In the genomic region with DNA sequence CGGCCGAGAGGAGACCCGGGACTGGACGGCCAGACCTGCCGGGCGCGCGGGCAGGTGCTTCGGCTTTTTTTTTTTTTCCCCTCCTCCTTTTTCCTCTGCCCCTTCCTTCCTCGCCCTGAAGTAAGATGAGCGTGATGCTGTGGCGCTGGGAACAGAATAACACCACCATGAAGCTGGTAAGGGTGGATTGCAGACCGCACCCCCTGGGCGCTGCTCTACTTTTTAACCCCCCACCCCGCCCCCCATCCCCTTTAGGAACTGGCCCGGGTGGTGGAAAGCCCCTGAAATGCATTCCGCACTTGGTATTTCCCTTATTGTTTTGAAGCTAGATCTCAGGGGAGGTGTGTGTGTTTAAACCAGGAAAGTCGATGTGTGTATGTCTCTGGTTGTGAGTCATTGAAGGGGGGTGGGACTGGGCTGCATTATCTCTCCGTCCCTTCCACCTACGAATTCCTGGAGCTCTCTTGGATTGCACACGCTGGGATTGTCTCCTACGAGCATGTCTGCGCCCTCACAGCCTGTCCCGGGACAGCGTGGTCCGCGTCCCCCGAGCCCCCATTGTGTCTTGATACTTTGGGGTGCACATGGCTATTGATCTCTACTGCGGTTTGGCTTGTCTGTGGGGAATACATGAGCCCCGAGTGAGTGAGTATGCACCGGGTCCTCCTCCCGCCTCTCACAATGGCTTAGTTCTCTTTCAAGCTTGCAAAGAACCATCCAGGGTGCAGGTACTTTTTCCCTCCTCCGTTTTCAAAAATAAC, we compare ENCODE assay signal across 8 cellular contexts.
A peak's percentile ranks its signal among the peaks of the same experiment; 100 is the strongest.
DNase-seq lines count a peak whose midpoint lies in the region; ATAC-seq, FAIRE-seq and TF ChIP-seq lines count a peak whose summit lies in the region.

No MANE protein-coding gene starts in this region.

- H3K9ac ChIP-seq in HepG2 (ENCODE audit: insufficient read depth, low read depth, low read length) = no peak overlapping the region

- no peaks in the 10 kb centered on the region for H3K9me3 Mint-ChIP-seq in MCF 10A (ENCODE audit: unreplicated experiment)

- peak; percentile 78 for DNase-seq in GM10248 (ENCODE audit: extremely low spot score)
- DNase-seq in GM20000 (ENCODE audit: low spot score) = peak; percentile 83
- peak; percentile 63 for DNase-seq in MCF 10A (ENCODE audit: unreplicated experiment)
- DNase-seq in HepG2 (ENCODE audit: low spot score) = peak; percentile 13
- DNase-seq in GOT3 (lab: John Stamatoyannopoulos, UW) = no peak
- no peak for DNase-seq in DMS 273 treated with DMSO at 0.1 percent for 48 hours (lab: John Stamatoyannopoulos, UW)

- TF ChIP-seq RAD21 in HepG2 (CRISPR knock-in tag; IDR thresholded peaks at IDR 0.05) = no peak

- H3K27ac ChIP-seq in HepG2 (ENCODE audit: extremely low read length, insufficient read depth, low read length) (no peak overlapping the region), thymus (ENCODE audit: low read depth) (no peak overlapping the region)

- 6% methylated on average over 21 of the region's 33 CpGs for WGBS in HepG2 (ENCODE audit: low lambda C conversion rate)
- 7% methylated on average over 33 of the region's 33 CpGs for WGBS in thymus

- TF ChIP-seq EP300 in HepG2 (IDR thresholded peaks at IDR 0.05; ENCODE audit: low read depth in 2 of 2, low read length in 2 of 2) (no peak), HepG2 (CRISPR knock-in tag; IDR thresholded peaks at IDR 0.05; ENCODE audit: borderline replicate concordance) (no peak)

- peaks cover 17% of the 10 kb centered on the region for H3K4me1 Mint-ChIP-seq in MCF 10A (ENCODE audit: insufficient read depth, unreplicated experiment)

- H2AFZ ChIP-seq in HepG2 (ENCODE audit: low read length) = no peak overlapping the region

- POLR2A ChIA-PET in GM10248 (lab: Yijun Ruan, JAX) (interaction anchor here (0.6 to 0.7 kb wide), 3 partner anchors 8 to 1229 kb away, joined by 5 to 7 read pairs (median 7); no protein-coding TSS in a partner anchor), MCF 10A (lab: Yijun Ruan, JAX) (interaction anchor here (0.6 kb wide), 1 partner anchor 1316 kb away, joined by 3 read pairs; no protein-coding TSS in a partner anchor), HepG2 (lab: Yijun Ruan, JAX) (no interaction called here)

- H3K36me3 Mint-ChIP-seq in MCF 10A (ENCODE audit: insufficient read depth, unreplicated experiment) = no peaks in the 10 kb centered on the region

- H3K4me1 ChIP-seq in HepG2 (ENCODE audit: insufficient read depth, low read length) = no peaks in the 10 kb centered on the region
- no peaks in the 10 kb centered on the region for H3K4me1 ChIP-seq in thymus (ENCODE audit: control insufficient read depth, insufficient read depth, low read length)

- CTCF ChIA-PET in GM10248 (lab: Yijun Ruan, JAX) = interaction anchor here (0.7 to 1.6 kb wide), 3 partner anchors 9 to 225 kb away, joined by 3 to 5 read pairs (median 3); no protein-coding TSS in a partner anchor
- CTCF ChIA-PET in MCF 10A (lab: Yijun Ruan, JAX) = interaction anchor here (0.7 to 1.1 kb wide), 3 partner anchors 11 to 210 kb away, joined by 3 to 4 read pairs (median 4); no protein-coding TSS in a partner anchor
- CTCF ChIA-PET in HepG2 (lab: Yijun Ruan, JAX; ENCODE audit: low intra/inter-chr PET ratio, low total read pairs) = no interaction called here

- no peaks in the 10 kb centered on the region for H3K36me3 ChIP-seq in HepG2 (replicated peaks in 1 of 2; ENCODE audit: control insufficient read depth in 1 of 2, insufficient read depth in 2 of 2, low read length in 2 of 2)
- H3K36me3 ChIP-seq in thymus (ENCODE audit: control insufficient read depth, insufficient read depth) = no peaks in the 10 kb centered on the region

- H3K27me3 Mint-ChIP-seq in MCF 10A (ENCODE audit: insufficient read depth, unreplicated experiment) = no peaks in the 10 kb centered on the region

- BruUV-seq in MCF 10A (replicated peaks; lab: Mats Ljungman, UMichigan) = no TSS peak
- BruUV-seq in HepG2 (replicated peaks; lab: Mats Ljungman, UMichigan) = no TSS peak

- H3K4me3 ChIP-seq in HepG2 (replicated peaks in 1 of 3; ENCODE audit: insufficient read depth in 1 of 3, low read depth in 2 of 3, low read length in 3 of 3) (peak overlapping the region in 1 of 3 experiments; percentile 43; a peak in 1 of 6 replicates), thymus (ENCODE audit: low read length) (peak overlapping the region; percentile 24)

- peak; percentile 45 for ATAC-seq in HG03469 (IDR thresholded peaks at IDR 0.05; ENCODE audit: unreplicated experiment)
- ATAC-seq in HepG2 = peak; percentile 74

- peak overlapping the region; percentile 18; the same call in 1 of the 2 replicates for H3K4me2 ChIP-seq in HepG2 (ENCODE audit: low read depth, low read length)

- peak overlapping the region; percentile 70 for H3K4me3 Mint-ChIP-seq in MCF 10A (ENCODE audit: unreplicated experiment)

- TF ChIP-seq CTCF in GM10248 (IDR thresholded peaks at IDR 0.05; ENCODE audit: control extremely low read depth, extremely low read depth, low read depth, missing control alignments) (no peak), GM20000 (IDR thresholded peaks at IDR 0.05; ENCODE audit: extremely low read depth, missing control alignments) (no peak), MCF 10A (IDR thresholded peaks at IDR 0.05; ENCODE audit: unreplicated experiment) (no peak), HepG2 (CRISPR knock-in tag; IDR thresholded peaks at IDR 0.05) (no peak)

- in situ Hi-C loops in HepG2 (cut with HindIII; ENCODE audit: extremely low pct_ligation_motif_present, low pct_unique_long_range_greater_than_20kb) = no loop called here

- H3K9me3 ChIP-seq in HepG2 (ENCODE audit: low read length) = no peaks in the 10 kb centered on the region
- no peaks in the 10 kb centered on the region for H3K9me3 ChIP-seq in thymus (ENCODE audit: control insufficient read depth)

- FAIRE-seq in HepG2 (lab: Jason Lieb, UNC) = no peak

- no peaks in the 10 kb centered on the region for H3K79me2 ChIP-seq in HepG2 (ENCODE audit: insufficient read depth, low read length)

- H3K27me3 ChIP-seq in HepG2 (ENCODE audit: control insufficient read depth in 1 of 2, insufficient read depth in 2 of 2, low read length in 2 of 2) (peaks cover 3 to 47% of the 10 kb centered on the region in 2 experiments; a peak in 4 of 5 replicates), thymus (ENCODE audit: control insufficient read depth, insufficient read depth) (peaks cover 25% of the 10 kb centered on the region)

- intact Hi-C loops in MCF 10A (cut with micrococcal nuclease) (no loop called here), HepG2 (cut with micrococcal nuclease; ENCODE audit: unreplicated experiment) (no loop called here)

- TF ChIP-seq POLR2A in HepG2 (IDR thresholded peaks at IDR 0.05; ENCODE audit: insufficient read depth in 1 of 2, low read depth in 2 of 2, low read length in 2 of 2) = no peak

- H4K20me1 ChIP-seq in HepG2 (ENCODE audit: insufficient read depth, low read length) = no peaks in the 10 kb centered on the region

- no peak overlapping the region for H3K27ac Mint-ChIP-seq in MCF 10A (ENCODE audit: low read depth, unreplicated experiment)

TF ChIP-seq in HepG2, 621 proteins besides CTCF, POLR2A, EP300 and RAD21 (continues in another document):
- TF ChIP-seq ZC3H4 (CRISPR knock-in tag; IDR thresholded peaks at IDR 0.05; ENCODE audit: borderline replicate concordance) (no peak), NFATC3 (CRISPR knock-in tag; IDR thresholded peaks at IDR 0.05) (no peak), FOSL2 (CRISPR knock-in tag; IDR thresholded peaks at IDR 0.05) (peak; percentile 46; the same call in 1 of the 2 replicates), NR0B2 (CRISPR knock-in tag; IDR thresholded peaks at IDR 0.05) (no peak), HNRNPUL1 (IDR thresholded peaks at IDR 0.05; ENCODE audit: low read depth, low read length) (no peak), EZH2 (conservative IDR thresholded peaks at IDR 0.05; ENCODE audit: low read depth, low read length) (0 out of 2 replicates have a peak, but pooled peaks have one; percentile 73), ZBTB46 (CRISPR knock-in tag; IDR thresholded peaks at IDR 0.05; ENCODE audit: borderline replicate concordance) (no peak), THAP11 (CRISPR knock-in tag; IDR thresholded peaks at IDR 0.05) (no peak), ISL2 (CRISPR knock-in tag; IDR thresholded peaks at IDR 0.05) (no peak), NONO (IDR thresholded peaks at IDR 0.05) (no peak), NONO (CRISPR knock-in tag; conservative IDR thresholded peaks at IDR 0.05) (no peak), ZNF264 (CRISPR knock-in tag; IDR thresholded peaks at IDR 0.05) (no peak)
- TF ChIP-seq, protein P1, sequence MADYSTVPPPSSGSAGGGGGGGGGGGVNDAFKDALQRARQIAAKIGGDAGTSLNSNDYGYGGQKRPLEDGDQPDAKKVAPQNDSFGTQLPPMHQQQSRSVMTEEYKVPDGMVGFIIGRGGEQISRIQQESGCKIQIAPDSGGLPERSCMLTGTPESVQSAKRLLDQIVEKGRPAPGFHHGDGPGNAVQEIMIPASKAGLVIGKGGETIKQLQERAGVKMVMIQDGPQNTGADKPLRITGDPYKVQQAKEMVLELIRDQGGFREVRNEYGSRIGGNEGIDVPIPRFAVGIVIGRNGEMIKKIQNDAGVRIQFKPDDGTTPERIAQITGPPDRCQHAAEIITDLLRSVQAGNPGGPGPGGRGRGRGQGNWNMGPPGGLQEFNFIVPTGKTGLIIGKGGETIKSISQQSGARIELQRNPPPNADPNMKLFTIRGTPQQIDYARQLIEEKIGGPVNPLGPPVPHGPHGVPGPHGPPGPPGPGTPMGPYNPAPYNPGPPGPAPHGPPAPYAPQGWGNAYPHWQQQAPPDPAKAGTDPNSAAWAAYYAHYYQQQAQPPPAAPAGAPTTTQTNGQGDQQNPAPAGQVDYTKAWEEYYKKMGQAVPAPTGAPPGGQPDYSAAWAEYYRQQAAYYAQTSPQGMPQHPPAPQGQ (CRISPR knock-in tag; IDR thresholded peaks at IDR 0.05; ENCODE audit: borderline replicate concordance) = no peak

Comparison
In these comparisons a context has a peak if more than half of its experiments do, and no peak if none do; other contexts are left out.
1. DNase-seq: peak in GM10248 (single experiment), GM20000 (single experiment), MCF 10A (single experiment) and HepG2 (single experiment); none in GOT3 (single experiment) and DMS 273 treated with DMSO at 0.1 percent for 48 hours (single experiment).